23 cellular contexts compared by ENCODE assay signal in genomic region chr1:47745725-47746609, GRCh38.
"Had no signal": no experiment of that assay in that cellular context is flagged by ENCODE, and none has a peak within 500 bp of the region (broad histone marks: within the 10 kb centered on the region; RNA-seq: fewer than 3 reads in every experiment).

No MANE protein-coding gene starts in this region.

- H3K4me1 ChIP-seq: body of pancreas, testis had no signal

- H3K4me1 Mint-ChIP-seq: activated naive CD8-positive, alpha-beta T cell treated with anti-CD3 and anti-CD28 coated beads, Interleukin-2, amount 50 U/mL, for 24 hours; naive thymus-derived CD4-positive, alpha-beta T cell; neural crest cell; stimulated activated naive B cell treated with anti-CD40 and anti-IgM and Interleukin-4, amounts not matched to agents 10 μg/mL and 1 μg/mL and 100 μg/mL, for 72 hours; T-helper 17 cell had no signal

- H3K27ac Mint-ChIP-seq: activated naive CD8-positive, alpha-beta T cell treated with anti-CD3 and anti-CD28 coated beads, Interleukin-2, amount 50 U/mL, for 24 hours; dendritic cell treated with granulocyte-macrophage colony-stimulating factor and Interleukin-4, amounts not matched to agents 40 ng/mL and 50 ng/mL, for 4 days; naive thymus-derived CD4-positive, alpha-beta T cell; stimulated activated naive B cell treated with anti-CD40 and anti-IgM and Interleukin-4, amounts not matched to agents 10 μg/mL and 1 μg/mL and 100 μg/mL, for 72 hours; T-helper 17 cell had no signal

- ATAC-seq: activated naive CD8-positive, alpha-beta T cell treated with anti-CD3 and anti-CD28 coated beads, Interleukin-2, amount 50 U/mL, for 24 hours; body of pancreas; left colon; naive thymus-derived CD4-positive, alpha-beta T cell; T-helper 17 cell had no signal

- DNase-seq: activated CD4-positive, alpha-beta T cell treated with anti-CD3 and anti-CD28 coated beads for 4 hours; activated CD4-positive, alpha-beta T cell treated with anti-CD3 and anti-CD28 coated beads, Interleukin-2, amount 50 U/mL, for 48 hours; activated CD4-positive, CD25-positive, alpha-beta regulatory T cell; activated effector memory CD4-positive, alpha-beta T cell treated with anti-CD3 and anti-CD28 coated beads, Interleukin-2, amount 50 U/mL, for 16 hours; activated naive CD4-positive, alpha-beta T cell treated with anti-CD3 and anti-CD28 coated beads, Interleukin-2, amount 50 U/mL, for 16 hours; activated naive CD8-positive, alpha-beta T cell treated with anti-CD3 and anti-CD28 coated beads, Interleukin-2, amount 50 U/mL, for 24 hours; body of pancreas; effector CD4-positive, alpha-beta T cell; erythroblast; foreskin fibroblast; heart right ventricle; left colon; naive thymus-derived CD4-positive, alpha-beta T cell; occipital lobe; stimulated activated CD4-positive, alpha-beta T cell treated with anti-CD3 and anti-CD28 coated beads, Interleukin-2, amount 100 ng/mL, for 48 hours; stimulated activated CD8-positive, alpha-beta memory T cell treated with anti-CD3 and anti-CD28 coated beads, Interleukin-4, amount 100 ng/mL, for 48 hours; stimulated activated naive B cell treated with anti-CD40 and anti-IgM and Interleukin-4, amounts not matched to agents 10 μg/mL and 1 μg/mL and 100 μg/mL, for 72 hours; T-helper 17 cell; testis; upper lobe of left lung had no signal

- H3K4me3 Mint-ChIP-seq: activated naive CD8-positive, alpha-beta T cell treated with anti-CD3 and anti-CD28 coated beads, Interleukin-2, amount 50 U/mL, for 24 hours; dendritic cell treated with granulocyte-macrophage colony-stimulating factor and Interleukin-4, amounts not matched to agents 40 ng/mL and 50 ng/mL, for 4 days; naive thymus-derived CD4-positive, alpha-beta T cell; neural crest cell; stimulated activated naive B cell treated with anti-CD40 and anti-IgM and Interleukin-4, amounts not matched to agents 10 μg/mL and 1 μg/mL and 100 μg/mL, for 72 hours; T-helper 17 cell had no signal

- H3K9me3 ChIP-seq: body of pancreas, testis, upper lobe of left lung had no signal

- H3K36me3 ChIP-seq: cardiac muscle cell, heart right ventricle, upper lobe of left lung had no signal

- H3K27me3 ChIP-seq: body of pancreas, testis, upper lobe of left lung had no signal

- H3K27ac ChIP-seq: body of pancreas, cardiac muscle cell, heart right ventricle, testis, upper lobe of left lung had no signal

- H3K4me3 ChIP-seq: body of pancreas, cardiac muscle cell, heart right ventricle, testis, upper lobe of left lung had no signal
